24 cellular contexts compared by ENCODE assay signal in genomic region chr2:34069604-34070003, GRCh38.
"Had no signal": no experiment of that assay in that cellular context is flagged by ENCODE, and none has a peak within 500 bp of the region (broad histone marks: within the 10 kb centered on the region; RNA-seq: fewer than 3 reads in every experiment).

No MANE protein-coding gene starts in this region.

- DNase-seq: activated CD4-positive, alpha-beta T cell treated with anti-CD3 and anti-CD28 coated beads for 48 hours; activated CD4-positive, alpha-beta T cell treated with anti-CD3 and anti-CD28 coated beads, Interleukin-2, amount 50 U/mL, for 4 hours; activated CD4-positive, CD25-positive, alpha-beta regulatory T cell treated with anti-CD3 and anti-CD28 coated beads, Interleukin-2, amount 50 U/mL, for 72 hours; activated CD8-positive, alpha-beta memory T cell treated with anti-CD3 and anti-CD28 coated beads, Interleukin-2, amount 50 U/mL, for 48 hours; activated CD8-positive, alpha-beta T cell treated with anti-CD3 and anti-CD28 coated beads, Interleukin-2, amount 10 ng/mL, durations not matched to agents 7 days and 5 days; activated effector memory CD4-positive, alpha-beta T cell treated with Interleukin-2 at 50 U/mL for 16 hours; activated naive CD4-positive, alpha-beta T cell; activated T-cell treated with anti-CD3 and anti-CD28 coated beads, Interleukin-2, amount 50 U/mL, for 24 hours; IMR-90; Kasumi-1; KBM-7; NCI-H1105 treated with DMSO at 0.1 percent for 48 hours; NCI-H1436 treated with DMSO at 0.1 percent for 48 hours; NCI-H187; NCI-H2081; NCI-H510A treated with DMSO at 0.1 percent for 48 hours; NCI-H69; NK-92 treated with Interleukin-12 subunit alpha and Interleukin-12 subunit beta, amount 100 ng/mL, for 24 hours; OCI-M1; RPMI8226; SJCRH30; SW 1271; T-helper 17 cell; T-helper 9 cell had no signal

- H3K36me3 ChIP-seq: SJCRH30 had no signal

- H3K27me3 ChIP-seq: SJCRH30 had no signal

- H3K4me3 ChIP-seq: SJCRH30 had no signal

- H3K4me1 ChIP-seq: SJCRH30 had no signal

- H3K27ac ChIP-seq: SJCRH30 had no signal
